ENCODE assay signal across 17 cellular contexts in the genomic region with DNA sequence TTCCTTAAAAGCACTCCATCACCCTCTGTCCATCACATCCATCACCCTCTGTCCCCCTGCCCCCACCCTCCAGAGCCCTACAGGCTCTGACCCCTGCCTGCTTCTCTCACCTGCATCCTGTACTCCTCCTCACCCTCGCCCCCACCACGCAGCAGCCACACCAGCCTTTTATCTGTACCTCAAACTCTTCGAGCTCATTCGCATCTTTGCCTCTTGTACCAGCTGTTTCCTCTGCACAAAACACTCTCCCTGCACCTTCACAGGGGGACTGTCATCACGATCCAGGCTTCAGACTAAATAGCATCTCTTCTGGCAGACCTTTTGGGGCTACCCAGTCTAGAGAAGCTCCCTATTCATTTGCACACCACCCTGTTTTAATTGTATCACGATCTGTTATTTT. TPM values are rescaled to one million over a fixed set of nuclear protein-coding genes. Genes with fewer than 3 reads are reported as not detected.
"Had no signal": no experiment of that assay in that cellular context is flagged by ENCODE, and none has a peak within 500 bp of the region (broad histone marks: within the 10 kb centered on the region; RNA-seq: fewer than 3 reads in every experiment).

No MANE protein-coding gene starts in this region.

- DNase-seq: activated B cell treated with CpG ODN at 0.5 μM for 24 hours; activated effector memory CD4-positive, alpha-beta T cell treated with Interleukin-2 at 50 U/mL for 16 hours; amygdala; esophagus squamous epithelium; foreskin fibroblast; glutamatergic neuron; left cardiac atrium; midbrain; SHP77; small intestine; transverse colon had no signal

- H3K36me3 Mint-ChIP-seq: brain had no signal

- H3K9me3 ChIP-seq: esophagus squamous epithelium, neutrophil, right atrium auricular region, transverse colon had no signal

- H3K27ac ChIP-seq: esophagus squamous epithelium, neutrophil, right atrium auricular region, transverse colon had no signal

- H3K27me3 Mint-ChIP-seq: activated B cell treated with CpG ODN at 0.5 μM for 24 hours had no signal

- H3K4me1 ChIP-seq: esophagus squamous epithelium had no signal

- H3K36me3 ChIP-seq: esophagus squamous epithelium, neutrophil, right atrium auricular region, transverse colon had no signal

- H3K9me3 Mint-ChIP-seq: activated B cell treated with CpG ODN at 0.5 μM for 24 hours; brain; T-helper 1 cell treated with Interleukin-12 subunit alpha and Interleukin-12 subunit beta and Interleukin-4 antibody, amounts not matched to agents 30 μg/mL and 1 μg/mL, for 36 hours had no signal

- ATAC-seq: left cardiac atrium, SK-N-SH treated with all-trans-retinoic acid at 6 μM for 48 hours had no signal

- H3K27ac Mint-ChIP-seq: activated B cell treated with CpG ODN at 0.5 μM for 24 hours; brain; T-helper 1 cell treated with Interleukin-12 subunit alpha and Interleukin-12 subunit beta and Interleukin-4 antibody, amounts not matched to agents 30 μg/mL and 1 μg/mL, for 36 hours had no signal

- H3K27me3 ChIP-seq: esophagus squamous epithelium, neutrophil, right atrium auricular region, transverse colon had no signal

- H3K4me3 Mint-ChIP-seq: activated B cell treated with CpG ODN at 0.5 μM for 24 hours; brain; T-helper 1 cell treated with Interleukin-12 subunit alpha and Interleukin-12 subunit beta and Interleukin-4 antibody, amounts not matched to agents 30 μg/mL and 1 μg/mL, for 36 hours had no signal

- H3K4me3 ChIP-seq: esophagus squamous epithelium, lung, right atrium auricular region, transverse colon had no signal

RNA-seq across cellular contexts. Expression of a gene that starts 52.4 kb away (rescaled TPM):
- total RNA-seq: activated B cell treated with CpG ODN at 0.5 μM for 24 hours had no signal
